Comparison of ENCODE assay signal across 20 cellular contexts in genomic region chr17:41723801-41724475, GRCh38. TPM values are rescaled to one million over a fixed set of nuclear protein-coding genes. Genes with fewer than 3 reads are reported as not detected.
DNase-seq lines count a peak whose midpoint lies in the region; ATAC-seq, FAIRE-seq and TF ChIP-seq lines count a peak whose summit lies in the region.
"Had no signal": no experiment of that assay in that cellular context is flagged by ENCODE, and none has a peak within 500 bp of the region (broad histone marks: within the 10 kb centered on the region; RNA-seq: fewer than 3 reads in every experiment).

No MANE protein-coding gene starts in this region.

- H3K9me1 ChIP-seq in K562 (ENCODE audit: control insufficient read depth, insufficient read depth, low read length), result no peaks in the 10 kb centered on the region

- TF ChIP-seq CTCF in HepG2 (CRISPR knock-in tag; IDR thresholded peaks at IDR 0.05) (no peak), right lobe of liver (IDR thresholded peaks at IDR 0.05) (no peak), K562 (IDR thresholded peaks at IDR 0.05 in 2 of 3, conservative IDR thresholded peaks at IDR 0.05 in 1 of 3; ENCODE audit: insufficient read depth in 2 of 3, low read depth in 1 of 3, low read length in 3 of 3) (no peak), neural progenitor cell (IDR thresholded peaks at IDR 0.05) (no peak), pancreas (IDR thresholded peaks at IDR 0.05) (no peak)

- TF ChIP-seq POLR2A in HepG2 (IDR thresholded peaks at IDR 0.05; ENCODE audit: insufficient read depth in 1 of 2, low read depth in 2 of 2, low read length in 2 of 2) (no peak), right lobe of liver (IDR thresholded peaks at IDR 0.05) (no peak), K562 (conservative IDR thresholded peaks at IDR 0.05) (no peak)

- H2AFZ ChIP-seq in HepG2 (ENCODE audit: low read length) (no peak overlapping the region), K562 (ENCODE audit: low read depth, low read length) (no peak overlapping the region), neural progenitor cell (replicated peaks) (no peak overlapping the region)

- peaks cover 10 to 65% of the 10 kb centered on the region in 2 experiments; a peak in 4 of 5 replicates for H3K27me3 ChIP-seq in HepG2 (ENCODE audit: control insufficient read depth in 1 of 2, insufficient read depth in 2 of 2, low read length in 2 of 2)
- H3K27me3 ChIP-seq in right lobe of liver, result no peaks in the 10 kb centered on the region
- no peaks in the 10 kb centered on the region; a peak in 1 of 5 replicates for H3K27me3 ChIP-seq in K562 (ENCODE audit: control insufficient read depth in 2 of 2, insufficient read depth in 2 of 2, low read length in 2 of 2)
- H3K27me3 ChIP-seq in neural progenitor cell, result no peaks in the 10 kb centered on the region
- H3K27me3 ChIP-seq in pancreas, result no peaks in the 10 kb centered on the region

- no peaks in the 10 kb centered on the region for H3K36me3 ChIP-seq in HepG2 (replicated peaks in 1 of 2; ENCODE audit: control insufficient read depth in 1 of 2, insufficient read depth in 2 of 2, low read length in 2 of 2)
- no peaks in the 10 kb centered on the region for H3K36me3 ChIP-seq in right lobe of liver
- no peaks in the 10 kb centered on the region for H3K36me3 ChIP-seq in K562 (ENCODE audit: control insufficient read depth, insufficient read depth, low read length)
- H3K36me3 ChIP-seq in neural progenitor cell, result no peaks in the 10 kb centered on the region
- no peaks in the 10 kb centered on the region for H3K36me3 ChIP-seq in pancreas

- peak overlapping the region; percentile 50 for H3K4me3 Mint-ChIP-seq in neural progenitor cell
- no peak overlapping the region for H3K4me3 Mint-ChIP-seq in stimulated activated effector memory CD8-positive, alpha-beta T cell treated with anti-CD3 and anti-CD28 coated beads, Interleukin-12 subunit alpha, Interleukin-12 subunit beta, amount 100 ng/mL, for 72 hours
- H3K4me3 Mint-ChIP-seq: CD4-positive, alpha-beta memory T cell had no signal

- WGBS in HepG2 (ENCODE audit: low lambda C conversion rate), result 23% methylated on average over 11 of the region's 12 CpGs
- WGBS in right lobe of liver (ENCODE audit: insufficient coverage, low coverage, low lambda C conversion rate, missing lambda C conversion rate), result 60% methylated on average over 3 of the region's 12 CpGs
- WGBS in K562 (ENCODE audit: insufficient coverage, low coverage, missing lambda C conversion rate), result 12% methylated on average over 10 of the region's 12 CpGs
- 69 to 74% methylated on average over 12 of the region's 12 CpGs for WGBS in pancreas, 2 donors

- ATAC-seq in HepG2 (peak; percentile 19; the same call in 2 of the 3 replicates), right lobe of liver (no peak), K562 (peak; percentile 19; the same call in 2 of the 3 replicates), HG03025 (IDR thresholded peaks at IDR 0.05; ENCODE audit: low FRiP score, unreplicated experiment) (no peak), pancreas (no peak)
- no peak for ATAC-seq in stimulated activated effector memory CD8-positive, alpha-beta T cell treated with anti-CD3 and anti-CD28 coated beads, Interleukin-12 subunit alpha, Interleukin-12 subunit beta, amount 100 ng/mL, for 72 hours

- no peaks in the 10 kb centered on the region for H3K36me3 Mint-ChIP-seq in neural progenitor cell
- no peaks in the 10 kb centered on the region for H3K36me3 Mint-ChIP-seq in stimulated activated effector memory CD8-positive, alpha-beta T cell treated with anti-CD3 and anti-CD28 coated beads, Interleukin-12 subunit alpha, Interleukin-12 subunit beta, amount 100 ng/mL, for 72 hours
- H3K36me3 Mint-ChIP-seq: CD4-positive, alpha-beta memory T cell had no signal

- H3K9ac ChIP-seq in HepG2 (ENCODE audit: insufficient read depth, low read depth, low read length), result no peak overlapping the region
- no peak overlapping the region; a peak in 1 of 4 replicates for H3K9ac ChIP-seq in K562 (ENCODE audit: insufficient read depth in 1 of 2, low read depth in 2 of 2, low read length in 2 of 2)
- no peak overlapping the region for H3K9ac ChIP-seq in neural progenitor cell

- H3K4me1 ChIP-seq in HepG2 (ENCODE audit: insufficient read depth, low read length) (no peaks in the 10 kb centered on the region), right lobe of liver (no peaks in the 10 kb centered on the region), K562 (replicated peaks in 1 of 2; ENCODE audit: control insufficient read depth in 2 of 2, insufficient read depth in 2 of 2, low read length in 2 of 2) (peaks cover 3 to 29% of the 10 kb centered on the region in 2 experiments; a peak in 3 of 5 replicates), neural progenitor cell (no peaks in the 10 kb centered on the region), pancreas (no peaks in the 10 kb centered on the region)

- POLR2A ChIA-PET in HepG2 (lab: Yijun Ruan, JAX), result interaction anchor here (1.2 to 1.8 kb wide), 2 partner anchors 10 to 34 kb away, joined by 3 to 8 read pairs; partner anchors contain the start of gene HAP1
- POLR2A ChIA-PET in K562 (lab: Yijun Ruan, JAX), result interaction anchor here (0.6 to 3.2 kb wide), 7 partner anchors 9 to 528 kb away, joined by 3 to 18 read pairs (median 3); partner anchors contain the start of gene EIF1

- H3K27ac ChIP-seq in HepG2 (ENCODE audit: extremely low read length, insufficient read depth, low read length) (no peak overlapping the region), right lobe of liver (no peak overlapping the region), K562 (ENCODE audit: extremely low read depth, low read depth, low read length) (no peak overlapping the region), neural progenitor cell (no peak overlapping the region), pancreas (no peak overlapping the region)

- FAIRE-seq in HepG2 (lab: Jason Lieb, UNC), result no peak
- FAIRE-seq in K562 (lab: Jason Lieb, UNC), result no peak
- no peak for FAIRE-seq in pancreas (lab: Jason Lieb, UNC)
- FAIRE-seq: G401.6, GM12892 had no signal

- CTCF ChIA-PET in HepG2 (lab: Yijun Ruan, JAX; ENCODE audit: low intra/inter-chr PET ratio, low total read pairs), result no interaction called here
- CTCF ChIA-PET in K562 (lab: Yijun Ruan, JAX; ENCODE audit: low intra/inter-chr PET ratio), result no interaction called here

- H3K4me2 ChIP-seq in HepG2 (ENCODE audit: low read depth, low read length), result no peak overlapping the region
- H3K4me2 ChIP-seq in K562 (ENCODE audit: insufficient read depth, low read length), result no peak overlapping the region
- no peak overlapping the region for H3K4me2 ChIP-seq in neural progenitor cell

- no peak overlapping the region for H3K27ac Mint-ChIP-seq in neural progenitor cell
- H3K27ac Mint-ChIP-seq in stimulated activated effector memory CD8-positive, alpha-beta T cell treated with anti-CD3 and anti-CD28 coated beads, Interleukin-12 subunit alpha, Interleukin-12 subunit beta, amount 100 ng/mL, for 72 hours, result peak overlapping the region; percentile 37
- H3K27ac Mint-ChIP-seq: CD4-positive, alpha-beta memory T cell had no signal

- H3K9me3 ChIP-seq in HepG2 (ENCODE audit: low read length) (no peaks in the 10 kb centered on the region), right lobe of liver (no peaks in the 10 kb centered on the region), K562 (replicated peaks; ENCODE audit: control insufficient read depth, insufficient read depth, low read depth, low read length) (no peaks in the 10 kb centered on the region), neural progenitor cell (ENCODE audit: low read depth) (no peaks in the 10 kb centered on the region), pancreas (no peaks in the 10 kb centered on the region)

- intact Hi-C loops in HepG2 (cut with micrococcal nuclease; ENCODE audit: unreplicated experiment) (no loop called here), right lobe of liver (cut with DNase I) (no loop called here), K562 (cut with micrococcal nuclease) (no loop called here), pancreas (cut with DNase I) (no loop called here)

- TF ChIP-seq RAD21 in HepG2 (CRISPR knock-in tag; IDR thresholded peaks at IDR 0.05), result no peak
- no peak for TF ChIP-seq RAD21 in K562 (CRISPR knock-in tag; conservative IDR thresholded peaks at IDR 0.05 in 1 of 2, IDR thresholded peaks at IDR 0.05 in 1 of 2)

- in situ Hi-C loops in HepG2 (cut with HindIII; ENCODE audit: extremely low pct_ligation_motif_present, low pct_unique_long_range_greater_than_20kb), result no loop called here
- in situ Hi-C loops in K562 (cut with MboI), result no loop called here

- BruUV-seq in HepG2 (replicated peaks; lab: Mats Ljungman, UMichigan) (no TSS peak), K562 (replicated peaks; lab: Mats Ljungman, UMichigan) (no TSS peak)

- H3K4me3 ChIP-seq in HepG2 (replicated peaks in 1 of 3; ENCODE audit: insufficient read depth in 1 of 3, low read depth in 2 of 3, low read length in 3 of 3), result no peak overlapping the region
- H3K4me3 ChIP-seq in right lobe of liver, result no peak overlapping the region
- H3K4me3 ChIP-seq in K562, result no peak overlapping the region
- H3K4me3 ChIP-seq in neural progenitor cell, result no peak overlapping the region
- no peak overlapping the region for H3K4me3 ChIP-seq in pancreas

- no peaks in the 10 kb centered on the region for H3K79me2 ChIP-seq in HepG2 (ENCODE audit: insufficient read depth, low read length)
- H3K79me2 ChIP-seq in K562 (ENCODE audit: control insufficient read depth, insufficient read depth, low read length), result no peaks in the 10 kb centered on the region
- H3K79me2 ChIP-seq in neural progenitor cell (ENCODE audit: low read depth), result no peaks in the 10 kb centered on the region

- peaks cover 4% of the 10 kb centered on the region for H3K27me3 Mint-ChIP-seq in neural progenitor cell (ENCODE audit: insufficient read depth, low read depth)

- no peaks in the 10 kb centered on the region for H3F3A ChIP-seq in neural progenitor cell (ENCODE audit: low read depth)

- H3K4me1 Mint-ChIP-seq in neural progenitor cell, result peaks cover 13% of the 10 kb centered on the region
- no peaks in the 10 kb centered on the region for H3K4me1 Mint-ChIP-seq in stimulated activated effector memory CD8-positive, alpha-beta T cell treated with anti-CD3 and anti-CD28 coated beads, Interleukin-12 subunit alpha, Interleukin-12 subunit beta, amount 100 ng/mL, for 72 hours
- H3K4me1 Mint-ChIP-seq: CD4-positive, alpha-beta memory T cell had no signal

- TF ChIP-seq EP300 in HepG2 (IDR thresholded peaks at IDR 0.05; ENCODE audit: low read depth in 2 of 2, low read length in 2 of 2) (no peak), HepG2 (CRISPR knock-in tag; IDR thresholded peaks at IDR 0.05; ENCODE audit: borderline replicate concordance) (no peak), K562 (IDR thresholded peaks at IDR 0.05; ENCODE audit: low read length) (no peak)

- DNase-seq in HepG2 (ENCODE audit: low spot score) (no peak), right lobe of liver (no peak), K562 (ENCODE audit: extremely low read depth in 1 of 4, low spot score in 3 of 4) (no peak), neural progenitor cell (ENCODE audit: low spot score) (no peak), HUDEP-2 (lab: John Stamatoyannopoulos, UW; ENCODE audit: unreplicated experiment in 76 of 76) (no peak), pancreas (no peak)
- DNase-seq in stimulated activated effector memory CD8-positive, alpha-beta T cell treated with anti-CD3 and anti-CD28 coated beads, Interleukin-12 subunit alpha, Interleukin-12 subunit beta, amount 100 ng/mL, for 72 hours (ENCODE audit: low spot score in 2 of 2), result no peak
- DNase-seq: 8988T; C1 segment of cervical spinal cord; Calu3; CD4-positive, alpha-beta memory T cell; GOT3; HCEC 1CT had no signal

- no peaks in the 10 kb centered on the region for H3K9me3 Mint-ChIP-seq in neural progenitor cell
- H3K9me3 Mint-ChIP-seq in stimulated activated effector memory CD8-positive, alpha-beta T cell treated with anti-CD3 and anti-CD28 coated beads, Interleukin-12 subunit alpha, Interleukin-12 subunit beta, amount 100 ng/mL, for 72 hours, result no peaks in the 10 kb centered on the region

- no peaks in the 10 kb centered on the region for H4K20me1 ChIP-seq in HepG2 (ENCODE audit: insufficient read depth, low read length)
- H4K20me1 ChIP-seq in K562 (replicated peaks; ENCODE audit: control insufficient read depth, insufficient read depth, low read length), result no peaks in the 10 kb centered on the region
- H4K20me1 ChIP-seq in neural progenitor cell (ENCODE audit: low read depth), result no peaks in the 10 kb centered on the region

RNA-seq across cellular contexts. Expression of gene HAP1, which starts 10.5 kb away (rescaled TPM):
- total RNA-seq in HepG2 (2016; rRNA removed; fragmentation: Illumina TruSeq; extraction: Trizol), result 0.07 and 0.08 TPM in 2 replicates
- not detected in 2 replicates for total RNA-seq in HepG2 (2016; cell fraction: cytosol; rRNA removed; fragmentation: Illumina TruSeq; extraction: Trizol; ENCODE audit: low read depth)
- total RNA-seq in HepG2 (2016; cell fraction: insoluble cytoplasmic fraction; rRNA removed; fragmentation: Illumina TruSeq; extraction: Trizol), result 0.07 and 0.11 TPM in 2 replicates
- 0.03 TPM in 1 of 2 replicates, not detected in the other for total RNA-seq in HepG2 (2016; cell fraction: membrane; rRNA removed; fragmentation: Illumina TruSeq; extraction: Trizol)
- 0.12 TPM in 1 of 2 replicates, not detected in the other for total RNA-seq in HepG2 (2016; cell fraction: nucleus; rRNA removed; fragmentation: Illumina TruSeq; extraction: Trizol)
- polyA plus RNA-seq in HepG2 (2011; rRNA removed), result 0.07 and 0.30 TPM in 2 replicates
- polyA plus RNA-seq in HepG2 (2011; cell fraction: cytosol; rRNA removed), result 0.07 and 0.08 TPM in 2 replicates
- 1.1 TPM in 2 replicates for polyA plus RNA-seq in HepG2 (2011; cell fraction: nucleus; rRNA removed)
- 0.13 and 0.19 TPM in 2 replicates for polyA plus RNA-seq in HepG2 (2012)
- not detected in 2 replicates for polyA plus RNA-seq in HepG2 (2016; cell fraction: cytosol; fragmentation: Illumina TruSeq; extraction: Trizol; ENCODE audit: low read depth)
- 0.11 TPM in 1 of 2 replicates, not detected in the other for polyA plus RNA-seq in HepG2 (2016; cell fraction: insoluble cytoplasmic fraction; fragmentation: Illumina TruSeq; extraction: Trizol; ENCODE audit: low read depth)
- not detected in 2 replicates for polyA plus RNA-seq in HepG2 (2016; cell fraction: membrane; fragmentation: Illumina TruSeq; extraction: Trizol; ENCODE audit: low read depth)
- polyA plus RNA-seq in HepG2 (2016; cell fraction: nucleus; fragmentation: Illumina TruSeq; extraction: Trizol; ENCODE audit: insufficient read depth, low read depth), result 0.11 and 0.15 TPM in 2 replicates
- 0.07 TPM in 1 of 2 replicates, not detected in the other for polyA minus RNA-seq in HepG2 (2011; rRNA and poly(A)+ RNA removed; ENCODE audit: low replicate concordance)
- polyA minus RNA-seq in HepG2 (2011; cell fraction: cytosol; rRNA and poly(A)+ RNA removed), result not detected in 2 replicates
- polyA minus RNA-seq in HepG2 (2011; cell fraction: nucleus; rRNA and poly(A)+ RNA removed), result 0.12 and 0.26 TPM in 2 replicates
- under 1 TPM in 3 of 6 experiments, not detected in 3; 0.07 to 0.10 (median 0.07) TPM for total RNA-seq in right lobe of liver
- 0.09 TPM in 1 of 2 replicates, not detected in the other for total RNA-seq in K562 (2011; cell fraction: chromatin; rRNA removed; ENCODE audit: low replicate concordance)
- not detected in 2 replicates for total RNA-seq in K562 (2011; cell fraction: nucleolus; rRNA removed)
- total RNA-seq in K562 (2011; cell fraction: nucleoplasm; rRNA removed), result not detected in 2 replicates
- total RNA-seq in K562 (2014; rRNA removed), result under 0.01 TPM in 1 of 2 replicates, not detected in the other
- total RNA-seq in K562 (2014; rRNA removed; fragmentation: Illumina TruSeq; extraction: Trizol), result not detected in 2 replicates
- total RNA-seq in K562 (2015; rRNA removed; fragmentation: Illumina TruSeq; extraction: Trizol), result 0.04 TPM in 1 of 2 replicates, not detected in the other
- 0.09 TPM in 1 of 2 replicates, not detected in the other for total RNA-seq in K562 (2021)
- polyA plus RNA-seq in K562 (2011; rRNA removed), result not detected in 2 replicates
- 0.04 TPM in 1 of 2 replicates, not detected in the other for polyA plus RNA-seq in K562 (2011; cell fraction: cytosol; rRNA removed)
- polyA plus RNA-seq in K562 (2011; cell fraction: nucleus; rRNA removed), result 0.07 and 0.15 TPM in 2 replicates
- 0.04 TPM in 1 of 2 replicates, not detected in the other for polyA plus RNA-seq in K562 (2012)
- polyA plus RNA-seq in K562 (2014; fragmentation: Illumina TruSeq; extraction: Trizol), result not detected in 2 replicates
- polyA plus RNA-seq in K562 (2014; fragmentation: Nextera tagmentation; extraction: Ambion mirVana), result not detected
- not detected in 2 replicates for polyA plus RNA-seq in K562 (2014; rRNA removed)
- polyA minus RNA-seq in K562 (2011; rRNA and poly(A)+ RNA removed), result not detected in 2 replicates
- not detected in 2 replicates for polyA minus RNA-seq in K562 (2011; cell fraction: cytosol; rRNA and poly(A)+ RNA removed)
- polyA minus RNA-seq in K562 (2011; cell fraction: nucleus; rRNA and poly(A)+ RNA removed), result not detected in 2 replicates
- total RNA-seq in neural progenitor cell (ENCODE audit: low replicate concordance), result 0.45 and 1.7 TPM in 2 replicates
- 1 to 10 TPM in 3 of 6 donors, under 1 TPM in 3; 0.13 to 1.6 (median 0.84) TPM for total RNA-seq in pancreas
- 1 to 10 TPM; 2.6 to 4.2 TPM for polyA plus RNA-seq in pancreas
- polyA plus RNA-seq: CD4-positive, alpha-beta memory T cell had no signal

RNA-seq across cellular contexts. Expression of gene GAST, which starts 11.8 kb away (rescaled TPM):
- total RNA-seq in HepG2 (2016; rRNA removed; fragmentation: Illumina TruSeq; extraction: Trizol), result 0.42 TPM in 1 of 2 replicates, not detected in the other
- total RNA-seq in HepG2 (2016; cell fraction: cytosol; rRNA removed; fragmentation: Illumina TruSeq; extraction: Trizol; ENCODE audit: low read depth), result not detected in 2 replicates
- total RNA-seq in HepG2 (2016; cell fraction: insoluble cytoplasmic fraction; rRNA removed; fragmentation: Illumina TruSeq; extraction: Trizol), result 0.52 TPM in 1 of 2 replicates, not detected in the other
- not detected in 2 replicates for total RNA-seq in HepG2 (2016; cell fraction: membrane; rRNA removed; fragmentation: Illumina TruSeq; extraction: Trizol)
- 1.4 TPM in 1 of 2 replicates, not detected in the other for total RNA-seq in HepG2 (2016; cell fraction: nucleus; rRNA removed; fragmentation: Illumina TruSeq; extraction: Trizol)
- 0.32 and 0.65 TPM in 2 replicates for polyA plus RNA-seq in HepG2 (2011; rRNA removed)
- 0.32 and 0.93 TPM in 2 replicates for polyA plus RNA-seq in HepG2 (2011; cell fraction: cytosol; rRNA removed)
- not detected in 2 replicates for polyA plus RNA-seq in HepG2 (2011; cell fraction: nucleus; rRNA removed)
- 0.56 and 4.9 TPM in 2 replicates for polyA plus RNA-seq in HepG2 (2012)
- polyA plus RNA-seq in HepG2 (2016; cell fraction: cytosol; fragmentation: Illumina TruSeq; extraction: Trizol; ENCODE audit: low read depth), result not detected in 2 replicates
- 1.1 TPM in 1 of 2 replicates, not detected in the other for polyA plus RNA-seq in HepG2 (2016; cell fraction: insoluble cytoplasmic fraction; fragmentation: Illumina TruSeq; extraction: Trizol; ENCODE audit: low read depth)
- polyA plus RNA-seq in HepG2 (2016; cell fraction: membrane; fragmentation: Illumina TruSeq; extraction: Trizol; ENCODE audit: low read depth), result not detected in 2 replicates
- polyA plus RNA-seq in HepG2 (2016; cell fraction: nucleus; fragmentation: Illumina TruSeq; extraction: Trizol; ENCODE audit: insufficient read depth, low read depth), result 1.4 TPM in 1 of 2 replicates, not detected in the other
- 0.58 TPM in 1 of 2 replicates, not detected in the other for polyA minus RNA-seq in HepG2 (2011; rRNA and poly(A)+ RNA removed; ENCODE audit: low replicate concordance)
- polyA minus RNA-seq in HepG2 (2011; cell fraction: cytosol; rRNA and poly(A)+ RNA removed), result not detected in 2 replicates
- not detected in 2 replicates for polyA minus RNA-seq in HepG2 (2011; cell fraction: nucleus; rRNA and poly(A)+ RNA removed)
- not detected for total RNA-seq in right lobe of liver
- not detected in 2 replicates for total RNA-seq in K562 (2011; cell fraction: chromatin; rRNA removed; ENCODE audit: low replicate concordance)
- total RNA-seq in K562 (2011; cell fraction: nucleolus; rRNA removed), result not detected in 2 replicates
- not detected in 2 replicates for total RNA-seq in K562 (2011; cell fraction: nucleoplasm; rRNA removed)
- total RNA-seq in K562 (2014; rRNA removed), result not detected in 2 replicates
- not detected in 2 replicates for total RNA-seq in K562 (2014; rRNA removed; fragmentation: Illumina TruSeq; extraction: Trizol)
- not detected in 2 replicates for total RNA-seq in K562 (2015; rRNA removed; fragmentation: Illumina TruSeq; extraction: Trizol)
- total RNA-seq in K562 (2021), result not detected in 2 replicates
- polyA plus RNA-seq in K562 (2011; rRNA removed), result not detected in 2 replicates
- polyA plus RNA-seq in K562 (2011; cell fraction: cytosol; rRNA removed), result not detected in 2 replicates
- polyA plus RNA-seq in K562 (2011; cell fraction: nucleus; rRNA removed), result not detected in 2 replicates
- not detected in 2 replicates for polyA plus RNA-seq in K562 (2012)
- polyA plus RNA-seq in K562 (2014; fragmentation: Illumina TruSeq; extraction: Trizol), result not detected in 2 replicates
- polyA plus RNA-seq in K562 (2014; fragmentation: Nextera tagmentation; extraction: Ambion mirVana), result not detected
- not detected in 2 replicates for polyA plus RNA-seq in K562 (2014; rRNA removed)
- not detected in 2 replicates for polyA minus RNA-seq in K562 (2011; rRNA and poly(A)+ RNA removed)
- not detected in 2 replicates for polyA minus RNA-seq in K562 (2011; cell fraction: cytosol; rRNA and poly(A)+ RNA removed)
- not detected in 2 replicates for polyA minus RNA-seq in K562 (2011; cell fraction: nucleus; rRNA and poly(A)+ RNA removed)
- total RNA-seq in neural progenitor cell (ENCODE audit: low replicate concordance), result not detected in 2 replicates
- not detected for total RNA-seq in pancreas
- not detected for polyA plus RNA-seq in pancreas
- total RNA-seq: A673; Calu3; CD4-positive, alpha-beta memory T cell; Daoy; H7 had no signal
- polyA plus RNA-seq: BJ; CD4-positive, alpha-beta memory T cell had no signal

RNA-seq across cellular contexts. Expression of gene EIF1, which starts 35.3 kb away (rescaled TPM):
- total RNA-seq in HepG2 (2016; rRNA removed; fragmentation: Illumina TruSeq; extraction: Trizol) (147 and 199 TPM in 2 replicates), right lobe of liver (100 to 1,000 TPM; 284 to 454 (median 404) TPM), K562 (2014; rRNA removed) (81.3 and 85.7 TPM in 2 replicates), K562 (2014; rRNA removed; fragmentation: Illumina TruSeq; extraction: Trizol) (95.4 and 115 TPM in 2 replicates), K562 (2015; rRNA removed; fragmentation: Illumina TruSeq; extraction: Trizol) (67.0 and 77.8 TPM in 2 replicates), K562 (2021) (880 and 965 TPM in 2 replicates), neural progenitor cell (ENCODE audit: low replicate concordance) (60.7 and 91.4 TPM in 2 replicates), pancreas (100 to 1,000 TPM; 421 to 934 (median 592) TPM)
- 90.4 and 105 TPM in 2 replicates for total RNA-seq in HepG2 (2016; cell fraction: cytosol; rRNA removed; fragmentation: Illumina TruSeq; extraction: Trizol; ENCODE audit: low read depth)
- total RNA-seq in HepG2 (2016; cell fraction: insoluble cytoplasmic fraction; rRNA removed; fragmentation: Illumina TruSeq; extraction: Trizol), result 134 and 191 TPM in 2 replicates
- 209 and 226 TPM in 2 replicates for total RNA-seq in HepG2 (2016; cell fraction: membrane; rRNA removed; fragmentation: Illumina TruSeq; extraction: Trizol)
- 237 and 265 TPM in 2 replicates for total RNA-seq in HepG2 (2016; cell fraction: nucleus; rRNA removed; fragmentation: Illumina TruSeq; extraction: Trizol)
- polyA plus RNA-seq in HepG2 (2011; rRNA removed) (388 and 517 TPM in 2 replicates), K562 (2011; rRNA removed) (255 and 320 TPM in 2 replicates), K562 (2014; fragmentation: Illumina TruSeq; extraction: Trizol) (612 and 683 TPM in 2 replicates), K562 (2014; fragmentation: Nextera tagmentation; extraction: Ambion mirVana) (1,000 to 10,000 TPM; 1,018 to 1,204 TPM), K562 (2014; rRNA removed) (236 and 297 TPM in 2 replicates), pancreas (100 to 1,000 TPM; 316 to 590 TPM)
- 157 and 242 TPM in 2 replicates for polyA plus RNA-seq in HepG2 (2011; cell fraction: cytosol; rRNA removed)
- 346 and 409 TPM in 2 replicates for polyA plus RNA-seq in HepG2 (2011; cell fraction: nucleus; rRNA removed)
- 1,096 and 1,427 TPM in 2 replicates for polyA plus RNA-seq in HepG2 (2012)
- polyA plus RNA-seq in HepG2 (2016; cell fraction: cytosol; fragmentation: Illumina TruSeq; extraction: Trizol; ENCODE audit: low read depth), result 537 and 540 TPM in 2 replicates
- polyA plus RNA-seq in HepG2 (2016; cell fraction: insoluble cytoplasmic fraction; fragmentation: Illumina TruSeq; extraction: Trizol; ENCODE audit: low read depth), result 606 and 702 TPM in 2 replicates
- 490 and 548 TPM in 2 replicates for polyA plus RNA-seq in HepG2 (2016; cell fraction: membrane; fragmentation: Illumina TruSeq; extraction: Trizol; ENCODE audit: low read depth)
- 691 and 695 TPM in 2 replicates for polyA plus RNA-seq in HepG2 (2016; cell fraction: nucleus; fragmentation: Illumina TruSeq; extraction: Trizol; ENCODE audit: insufficient read depth, low read depth)
- polyA minus RNA-seq in HepG2 (2011; rRNA and poly(A)+ RNA removed; ENCODE audit: low replicate concordance), result 70.2 and 87.8 TPM in 2 replicates
- 159 and 198 TPM in 2 replicates for polyA minus RNA-seq in HepG2 (2011; cell fraction: cytosol; rRNA and poly(A)+ RNA removed)
- polyA minus RNA-seq in HepG2 (2011; cell fraction: nucleus; rRNA and poly(A)+ RNA removed), result 333 and 395 TPM in 2 replicates
- 298 and 342 TPM in 2 replicates for total RNA-seq in K562 (2011; cell fraction: chromatin; rRNA removed; ENCODE audit: low replicate concordance)
- 197 and 220 TPM in 2 replicates for total RNA-seq in K562 (2011; cell fraction: nucleolus; rRNA removed)
- total RNA-seq in K562 (2011; cell fraction: nucleoplasm; rRNA removed), result 315 and 402 TPM in 2 replicates
- polyA plus RNA-seq in K562 (2011; cell fraction: cytosol; rRNA removed), result 104 and 119 TPM in 2 replicates
- polyA plus RNA-seq in K562 (2011; cell fraction: nucleus; rRNA removed), result 247 and 265 TPM in 2 replicates
- 675 and 2,132 TPM in 2 replicates for polyA plus RNA-seq in K562 (2012)
- polyA minus RNA-seq in K562 (2011; rRNA and poly(A)+ RNA removed), result 97.5 and 123 TPM in 2 replicates
- polyA minus RNA-seq in K562 (2011; cell fraction: cytosol; rRNA and poly(A)+ RNA removed), result 123 and 125 TPM in 2 replicates
- polyA minus RNA-seq in K562 (2011; cell fraction: nucleus; rRNA and poly(A)+ RNA removed), result 139 and 151 TPM in 2 replicates

Comparison
In these comparisons a context has a peak if more than half of its experiments do, and no peak if none do; other contexts are left out.
1. ATAC-seq: peak in HepG2 (single experiment) and K562 (single experiment); none in right lobe of liver (0 of 4), stimulated activated effector memory CD8-positive, alpha-beta T cell treated with anti-CD3 and anti-CD28 coated beads, Interleukin-12 subunit alpha, Interleukin-12 subunit beta, amount 100 ng/mL, for 72 hours (single experiment), HG03025 (single experiment) and pancreas (0 of 4).
2. Of the 241 proteins assayed by ChIP-seq in both HepG2 and K562: peak only in HepG2: ZFP91; only in K562: none; in both: BHLHE40; in neither: 238; mixed calls (peak in some experiments, not most) for 1.